10 cellular contexts compared by ENCODE assay signal in genomic region chr4:1854752-1855151, GRCh38. TPM values are rescaled to one million over a fixed set of nuclear protein-coding genes. Genes with fewer than 3 reads are reported as not detected.
DNase-seq lines count a peak whose midpoint lies in the region; ATAC-seq, FAIRE-seq and TF ChIP-seq lines count a peak whose summit lies in the region.
"Had no signal": no experiment of that assay in that cellular context is flagged by ENCODE, and none has a peak within 500 bp of the region (broad histone marks: within the 10 kb centered on the region; RNA-seq: fewer than 3 reads in every experiment).

No MANE protein-coding gene starts in this region.

- no peak for TF ChIP-seq EP300 in stomach (IDR thresholded peaks at IDR 0.05)

- peaks cover 30% of the 10 kb centered on the region for H3K4me1 Mint-ChIP-seq in T-helper 1 cell treated with Interleukin-12 subunit alpha and Interleukin-12 subunit beta and Interleukin-4 antibody, amounts not matched to agents 30 μg/mL and 1 μg/mL, for 36 hours (ENCODE audit: low read depth)
- peaks cover 45% of the 10 kb centered on the region for H3K4me1 Mint-ChIP-seq in activated CD8-positive, alpha-beta T cell treated with anti-CD3 and anti-CD28 coated beads for 36 hours (ENCODE audit: low read depth)

- ATAC-seq in activated CD8-positive, alpha-beta T cell treated with anti-CD3 and anti-CD28 coated beads for 36 hours = no peak
- no peak for ATAC-seq in GM19023 (IDR thresholded peaks at IDR 0.05; ENCODE audit: unreplicated experiment)

- H3K27ac Mint-ChIP-seq in T-helper 1 cell treated with Interleukin-12 subunit alpha and Interleukin-12 subunit beta and Interleukin-4 antibody, amounts not matched to agents 30 μg/mL and 1 μg/mL, for 36 hours = peak overlapping the region; percentile 85
- H3K27ac Mint-ChIP-seq in activated CD8-positive, alpha-beta T cell treated with anti-CD3 and anti-CD28 coated beads for 36 hours = peak overlapping the region; percentile 59

- CTCF ChIA-PET in activated CD8-positive, alpha-beta T cell treated with anti-CD3 and anti-CD28 coated beads for 36 hours (lab: Charles Lee) = interaction anchor here (4.2 kb wide), 1 partner anchor 44 kb away, joined by 20 read pairs; no protein-coding TSS in a partner anchor

- H3K4me3 ChIP-seq in iPS-18c (ENCODE audit: insufficient read depth, low read depth, low read length) (peak overlapping the region; percentile 90), stomach (peak overlapping the region; percentile 71 to 98 (median 90))

- H3K9me3 ChIP-seq in iPS-18c (ENCODE audit: control insufficient read depth, insufficient read depth, low read length) (peaks cover 2% of the 10 kb centered on the region), stomach (no peaks in the 10 kb centered on the region)

- 25 to 69% (median 43%) methylated on average over 1 of the region's 1 CpG for WGBS in stomach, 5 donors

- intact Hi-C loops in activated CD8-positive, alpha-beta T cell treated with anti-CD3 and anti-CD28 coated beads for 36 hours (cut with micrococcal nuclease) = loop anchor here (10.0 kb wide), 1 partner anchor 50 kb away; no protein-coding TSS in a partner anchor
- intact Hi-C loops in stomach (cut with DNase I; ENCODE audit: low total_unique reads) = no loop called here

- peak overlapping the region in 3 of 5 donors; percentile 79 to 94 (median 91) for H3K27ac ChIP-seq in stomach

- no peak for TF ChIP-seq POLR2A in stomach (IDR thresholded peaks at IDR 0.05)

- TF ChIP-seq CTCF in activated CD8-positive, alpha-beta T cell treated with anti-CD3 and anti-CD28 coated beads for 36 hours (IDR thresholded peaks at IDR 0.05) = no peak
- TF ChIP-seq CTCF in stomach (IDR thresholded peaks at IDR 0.05) (no peak), D721Med (IDR thresholded peaks at IDR 0.05; ENCODE audit: insufficient read depth, missing control alignments) (no peak)

- peaks cover 2% of the 10 kb centered on the region for H3K36me3 Mint-ChIP-seq in T-helper 1 cell treated with Interleukin-12 subunit alpha and Interleukin-12 subunit beta and Interleukin-4 antibody, amounts not matched to agents 30 μg/mL and 1 μg/mL, for 36 hours (ENCODE audit: low read depth)
- H3K36me3 Mint-ChIP-seq in activated CD8-positive, alpha-beta T cell treated with anti-CD3 and anti-CD28 coated beads for 36 hours (ENCODE audit: low read depth) = peaks cover 13% of the 10 kb centered on the region

- H3K4me3 Mint-ChIP-seq in T-helper 1 cell treated with Interleukin-12 subunit alpha and Interleukin-12 subunit beta and Interleukin-4 antibody, amounts not matched to agents 30 μg/mL and 1 μg/mL, for 36 hours = peak overlapping the region; percentile 92
- H3K4me3 Mint-ChIP-seq in activated CD8-positive, alpha-beta T cell treated with anti-CD3 and anti-CD28 coated beads for 36 hours = peak overlapping the region; percentile 76

- H3K27me3 ChIP-seq in stomach = no peaks in the 10 kb centered on the region

- no peak for FAIRE-seq in D721Med (lab: Jason Lieb, UNC)
- FAIRE-seq: A204.1 had no signal

- no peaks in the 10 kb centered on the region for H3K9me3 Mint-ChIP-seq in T-helper 1 cell treated with Interleukin-12 subunit alpha and Interleukin-12 subunit beta and Interleukin-4 antibody, amounts not matched to agents 30 μg/mL and 1 μg/mL, for 36 hours
- H3K9me3 Mint-ChIP-seq in activated CD8-positive, alpha-beta T cell treated with anti-CD3 and anti-CD28 coated beads for 36 hours = no peaks in the 10 kb centered on the region

- H3K4me1 ChIP-seq in stomach = peaks cover 42 to 66% (median 64%) of the 10 kb centered on the region in 4 donors

- H3K36me3 ChIP-seq in stomach = no peaks in the 10 kb centered on the region

- POLR2A ChIA-PET in activated CD8-positive, alpha-beta T cell treated with anti-CD3 and anti-CD28 coated beads for 36 hours (lab: Charles Lee) = interaction anchor here (0.7 to 3.0 kb wide), 10 partner anchors 8 to 155 kb away, joined by 3 to 37 read pairs (median 3); partner anchors contain the start of genes NSD2, SLBP, TACC3 and TMEM129

- DNase-seq in T-helper 1 cell (no peak), stomach (no peak), D721Med (ENCODE audit: insufficient read length, low spot score) (no peak), NCI-H1417 treated with DMSO at 0.1 percent for 48 hours (lab: John Stamatoyannopoulos, UW) (no peak)
- no peak for DNase-seq in activated CD8-positive, alpha-beta T cell treated with anti-CD3 and anti-CD28 coated beads for 36 hours
- DNase-seq: SHP77 treated with DMSO at 0.1 percent for 48 hours had no signal

- no peaks in the 10 kb centered on the region for H3K27me3 Mint-ChIP-seq in T-helper 1 cell treated with Interleukin-12 subunit alpha and Interleukin-12 subunit beta and Interleukin-4 antibody, amounts not matched to agents 30 μg/mL and 1 μg/mL, for 36 hours (ENCODE audit: low read depth)
- no peaks in the 10 kb centered on the region for H3K27me3 Mint-ChIP-seq in activated CD8-positive, alpha-beta T cell treated with anti-CD3 and anti-CD28 coated beads for 36 hours

RNA-seq across cellular contexts. Expression of gene LETM1, which starts 1.2 kb away (rescaled TPM):
- 10 to 100 TPM; 49.4 to 53.2 TPM for total RNA-seq in activated CD8-positive, alpha-beta T cell treated with anti-CD3 and anti-CD28 coated beads for 36 hours
- 100 to 1,000 TPM in 1 of 5 donors, 10 to 100 TPM in 4; 46.4 to 255 (median 58.9) TPM for total RNA-seq in stomach
- 10 to 100 TPM in 2 of 3 donors, 1 to 10 TPM in 1; 5.3 to 12.2 (median 10.3) TPM for polyA plus RNA-seq in stomach

RNA-seq across cellular contexts. Expression of gene NSD2, which starts 16.4 kb away (rescaled TPM):
- total RNA-seq in activated CD8-positive, alpha-beta T cell treated with anti-CD3 and anti-CD28 coated beads for 36 hours = 100 to 1,000 TPM; 219 TPM
- 100 to 1,000 TPM in 2 of 5 donors, 10 to 100 TPM in 3; 55.6 to 176 (median 66.1) TPM for total RNA-seq in stomach
- 10 to 100 TPM in 1 of 3 donors, 1 to 10 TPM in 2; 4.9 to 10.5 (median 9.4) TPM for polyA plus RNA-seq in stomach
